Comparison of ENCODE assay signal across 8 cellular contexts in genomic region chr12:3073438-3074255, GRCh38. TPM values are rescaled to one million over a fixed set of nuclear protein-coding genes. Genes with fewer than 3 reads are reported as not detected.
DNase-seq lines count a peak whose midpoint lies in the region; ATAC-seq and TF ChIP-seq lines count a peak whose summit lies in the region.

No MANE protein-coding gene starts in this region.

- peak; percentile 70 for ATAC-seq in activated CD4-positive, alpha-beta T cell treated with anti-CD3 and anti-CD28 coated beads for 36 hours
- no peak for ATAC-seq in GM19463 (IDR thresholded peaks at IDR 0.05; ENCODE audit: unreplicated experiment)

- intact Hi-C loops in Caco-2 (cut with micrococcal nuclease; ENCODE audit: unreplicated experiment) = loop anchor here (1.0 to 5.0 kb wide), 5 partner anchors 31 to 202 kb away; no protein-coding TSS in a partner anchor
- intact Hi-C loops in activated CD4-positive, alpha-beta T cell treated with anti-CD3 and anti-CD28 coated beads for 36 hours (cut with DNase I, micrococcal nuclease) = loop anchor here (1.0 to 5.0 kb wide), 5 partner anchors 54 to 202 kb away; no protein-coding TSS in a partner anchor

- TF ChIP-seq CTCF in Caco-2 (IDR thresholded peaks at IDR 0.05; ENCODE audit: insufficient read depth in 1 of 2, low read depth in 1 of 2, low read length in 1 of 2, severe bottlenecking in 1 of 2, unreplicated experiment in 1 of 2) (peak; percentile 98 to 99), HFF-Myc (IDR thresholded peaks at IDR 0.05; ENCODE audit: low read depth, low read length, missing control alignments) (peak; percentile 99)

- peaks cover 6% of the 10 kb centered on the region for H3K36me3 Mint-ChIP-seq in Caco-2 (ENCODE audit: insufficient read depth, unreplicated experiment)
- H3K36me3 Mint-ChIP-seq in activated CD4-positive, alpha-beta T cell treated with anti-CD3 and anti-CD28 coated beads for 36 hours (ENCODE audit: low read depth) = no peaks in the 10 kb centered on the region

- H3K4me1 ChIP-seq in Caco-2 = peaks cover 5% of the 10 kb centered on the region

- H3K27me3 ChIP-seq in Caco-2 (replicated peaks; ENCODE audit: control insufficient read depth, insufficient read depth, low read length) = no peaks in the 10 kb centered on the region

- H3K4me1 Mint-ChIP-seq in Caco-2 (ENCODE audit: low read depth, unreplicated experiment) = peaks cover 14% of the 10 kb centered on the region
- H3K4me1 Mint-ChIP-seq in activated CD4-positive, alpha-beta T cell treated with anti-CD3 and anti-CD28 coated beads for 36 hours = peaks cover 2% of the 10 kb centered on the region

- no peak overlapping the region for H3K27ac Mint-ChIP-seq in Caco-2 (ENCODE audit: unreplicated experiment)
- H3K27ac Mint-ChIP-seq in activated CD4-positive, alpha-beta T cell treated with anti-CD3 and anti-CD28 coated beads for 36 hours = no peak overlapping the region

- no peaks in the 10 kb centered on the region for H3K9me3 ChIP-seq in Caco-2

- DNase-seq in Caco-2 = peak; percentile 87 to 93
- DNase-seq in HFF-Myc (ENCODE audit: extremely low read depth, low read depth) = peak; percentile 66
- peak; percentile 65 for DNase-seq in NCI-H446 treated with DMSO at 0.1 percent for 48 hours (lab: John Stamatoyannopoulos, UW)
- DNase-seq in activated CD4-positive, alpha-beta T cell treated with anti-CD3 and anti-CD28 coated beads for 36 hours = peak; percentile 91
- peak; percentile 28 to 73 for DNase-seq in cerebellar nuclear complex (lab: John Stamatoyannopoulos, UW)
- peak; percentile 94 for DNase-seq in left kidney (ENCODE audit: low read depth, low spot score)
- peak; percentile 84 for DNase-seq in stimulated activated CD4-positive, alpha-beta T cell treated with anti-CD3 and anti-CD28 coated beads, Interleukin-4, amount 100 ng/mL, for 1 hour

- POLR2A ChIA-PET in Caco-2 (lab: Charles Lee) = no interaction called here
- POLR2A ChIA-PET in activated CD4-positive, alpha-beta T cell treated with anti-CD3 and anti-CD28 coated beads for 36 hours (lab: Charles Lee) = no interaction called here

- no peaks in the 10 kb centered on the region for H3K27me3 Mint-ChIP-seq in Caco-2 (ENCODE audit: insufficient read depth, unreplicated experiment)
- H3K27me3 Mint-ChIP-seq in activated CD4-positive, alpha-beta T cell treated with anti-CD3 and anti-CD28 coated beads for 36 hours = peaks cover 2% of the 10 kb centered on the region

- H3K4me3 ChIP-seq in Caco-2 (ENCODE audit: low read depth, low read length) (no peak overlapping the region), HFF-Myc (replicated peaks; ENCODE audit: low read depth, low read length) (no peak overlapping the region)

- CTCF ChIA-PET in Caco-2 (lab: Charles Lee) = interaction anchor here (0.5 to 2.2 kb wide), 27 partner anchors 11 to 277 kb away, joined by 3 to 15 read pairs (median 4); no protein-coding TSS in a partner anchor
- CTCF ChIA-PET in activated CD4-positive, alpha-beta T cell treated with anti-CD3 and anti-CD28 coated beads for 36 hours (lab: Charles Lee) = interaction anchor here (0.6 to 5.1 kb wide), 19 partner anchors 8 to 227 kb away, joined by 3 to 35 read pairs (median 4); partner anchors contain the start of gene TEX52

- no TSS peak for BruUV-seq in Caco-2 (replicated peaks; lab: Mats Ljungman, UMichigan)

- no peak overlapping the region for H3K4me3 Mint-ChIP-seq in Caco-2 (ENCODE audit: unreplicated experiment)
- no peak overlapping the region for H3K4me3 Mint-ChIP-seq in activated CD4-positive, alpha-beta T cell treated with anti-CD3 and anti-CD28 coated beads for 36 hours

- no peaks in the 10 kb centered on the region for H3K9me3 Mint-ChIP-seq in Caco-2 (ENCODE audit: unreplicated experiment)
- no peaks in the 10 kb centered on the region for H3K9me3 Mint-ChIP-seq in activated CD4-positive, alpha-beta T cell treated with anti-CD3 and anti-CD28 coated beads for 36 hours (ENCODE audit: low read depth)

- H3K36me3 ChIP-seq in Caco-2 (ENCODE audit: control insufficient read depth, insufficient read depth, low read length) = no peaks in the 10 kb centered on the region

RNA-seq across cellular contexts. Expression of gene TSPAN9, which starts 3.5 kb away (rescaled TPM):
- total RNA-seq in Caco-2 (2022) = 45.5 and 49.1 TPM in 2 replicates
- 1 to 10 TPM in 1 of 2 experiments, under 1 TPM in 1; 0.82 to 1.3 TPM for total RNA-seq in activated CD4-positive, alpha-beta T cell treated with anti-CD3 and anti-CD28 coated beads for 36 hours

Comparison
In these comparisons a context has a peak if more than half of its experiments do, and no peak if none do; other contexts are left out.
1. RNA of gene TSPAN9, which starts 3.5 kb away (total RNA-seq): 45.5 to 49.1 TPM in Caco-2; 0.82 to 1.3 TPM in activated CD4-positive, alpha-beta T cell treated with anti-CD3 and anti-CD28 coated beads for 36 hours; every median in the first group is over 10 times any median in the second.
2. Peak in every context shown above with its lines, with median percentiles within 50 percentile points of each other: DNase-seq.